ENCODE assay signal across 1 cellular context in genomic region chr11:61142424-61142823, GRCh38.
TF ChIP-seq lines count a peak whose summit lies in the region.

No MANE protein-coding gene starts in this region.

TF ChIP-seq in WTC11, 78 proteins besides CTCF, POLR2A, EP300 and RAD21:
- TF ChIP-seq RORB (CRISPR knock-in tag; IDR thresholded peaks at IDR 0.05): no peak
